Comparison of ENCODE assay signal across 22 cellular contexts in the genomic region with DNA sequence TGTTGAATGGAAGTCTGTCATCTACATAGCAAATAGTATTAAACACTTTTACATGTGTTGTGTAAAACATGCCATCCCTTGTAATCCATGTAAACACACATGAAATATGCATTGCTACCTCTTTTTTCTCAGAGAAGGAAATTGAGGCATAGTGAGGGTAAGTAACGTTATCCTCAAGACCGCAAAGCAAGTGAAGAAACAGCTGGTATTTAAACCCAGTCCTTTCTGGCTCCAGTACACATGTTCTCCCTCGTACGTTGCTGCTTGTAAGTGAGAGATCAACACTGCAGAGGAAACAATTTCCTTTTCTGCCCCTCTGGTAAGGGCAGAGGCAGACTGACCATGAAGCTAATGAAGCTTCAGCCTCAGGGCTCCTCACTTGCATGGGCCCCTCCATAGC.
"Had no signal": no experiment of that assay in that cellular context is flagged by ENCODE, and none has a peak within 500 bp of the region (broad histone marks: within the 10 kb centered on the region; RNA-seq: fewer than 3 reads in every experiment).

No MANE protein-coding gene starts in this region.

- H3K9me3 ChIP-seq: body of pancreas, prostate gland, stomach, transverse colon had no signal

- H3K27me3 ChIP-seq: body of pancreas, cardiac muscle cell, foreskin keratinocyte, hepatocyte, stomach, transverse colon had no signal

- H3K4me1 Mint-ChIP-seq: activated naive CD4-positive, alpha-beta T cell treated with anti-CD3 and anti-CD28 coated beads, Interleukin-2, amount 50 U/mL, for 24 hours had no signal

- H3K4me2 ChIP-seq: hepatocyte had no signal

- H3K27me3 Mint-ChIP-seq: activated CD4-positive, alpha-beta T cell treated with anti-CD3 and anti-CD28 coated beads, Interleukin-2, amount 10 ng/mL, durations not matched to agents 7 days and 5 days; activated CD8-positive, alpha-beta memory T cell treated with anti-CD3 and anti-CD28 coated beads, Interleukin-2, amount 10 ng/mL, durations not matched to agents 7 days and 5 days; activated CD8-positive, alpha-beta T cell treated with anti-CD3 and anti-CD28 coated beads for 36 hours; activated naive CD4-positive, alpha-beta T cell treated with anti-CD3 and anti-CD28 coated beads, Interleukin-2, amount 50 U/mL, for 24 hours; dendritic cell treated with granulocyte-macrophage colony-stimulating factor and Interleukin-4, amounts not matched to agents 40 ng/mL and 50 ng/mL, for 4 days had no signal

- ATAC-seq: activated CD4-positive, CD25-positive, alpha-beta regulatory T cell treated with anti-CD3 and anti-CD28 coated beads, Interleukin-2, amount 50 U/mL, for 24 hours; activated CD8-positive, alpha-beta memory T cell treated with anti-CD3 and anti-CD28 coated beads, Interleukin-2, amount 10 ng/mL, durations not matched to agents 7 days and 5 days; activated CD8-positive, alpha-beta T cell treated with anti-CD3 and anti-CD28 coated beads for 36 hours; body of pancreas; foreskin keratinocyte had no signal

- H3K4me3 ChIP-seq: body of pancreas, cardiac muscle cell, hepatocyte, prostate gland, skin epidermis, stomach, transverse colon had no signal

- H3K27ac ChIP-seq: body of pancreas, cardiac muscle cell, foreskin keratinocyte, hepatocyte, prostate gland, skin epidermis, stomach, transverse colon had no signal

- H3K27ac Mint-ChIP-seq: activated CD4-positive, alpha-beta T cell treated with anti-CD3 and anti-CD28 coated beads, Interleukin-2, amount 10 ng/mL, durations not matched to agents 7 days and 5 days; activated CD8-positive, alpha-beta memory T cell treated with anti-CD3 and anti-CD28 coated beads, Interleukin-2, amount 10 ng/mL, durations not matched to agents 7 days and 5 days; activated CD8-positive, alpha-beta T cell treated with anti-CD3 and anti-CD28 coated beads for 36 hours; activated naive CD4-positive, alpha-beta T cell treated with anti-CD3 and anti-CD28 coated beads, Interleukin-2, amount 50 U/mL, for 24 hours; dendritic cell treated with granulocyte-macrophage colony-stimulating factor and Interleukin-4, amounts not matched to agents 40 ng/mL and 50 ng/mL, for 4 days had no signal

- H2AFZ ChIP-seq: hepatocyte had no signal

- DNase-seq: activated CD4-positive, alpha-beta T cell treated with anti-CD3 and anti-CD28 coated beads, Interleukin-2, amount 10 ng/mL, durations not matched to agents 7 days and 5 days; activated CD8-positive, alpha-beta memory T cell treated with anti-CD3 and anti-CD28 coated beads, Interleukin-2, amount 10 ng/mL, durations not matched to agents 7 days and 5 days; activated CD8-positive, alpha-beta T cell treated with anti-CD3 and anti-CD28 coated beads for 36 hours; activated gamma-delta T cell treated with Interleukin-2 at 50 U/mL for 16 hours; anterior cingulate cortex; body of pancreas; effector CD4-positive, alpha-beta T cell; erythroblast; foreskin keratinocyte; glutamatergic neuron; occipital lobe; right cardiac atrium; stimulated activated CD4-positive, alpha-beta T cell treated with anti-CD3 and anti-CD28 coated beads, Interleukin-1b, Interleukin-23, amount 100 ng/mL, for 48 hours; stomach; transverse colon had no signal

- H3K79me2 ChIP-seq: hepatocyte had no signal

- H3K4me1 ChIP-seq: body of pancreas, foreskin keratinocyte, prostate gland had no signal

- H3K9me3 Mint-ChIP-seq: activated CD4-positive, alpha-beta T cell treated with anti-CD3 and anti-CD28 coated beads, Interleukin-2, amount 10 ng/mL, durations not matched to agents 7 days and 5 days; activated CD8-positive, alpha-beta T cell treated with anti-CD3 and anti-CD28 coated beads for 36 hours; activated naive CD4-positive, alpha-beta T cell treated with anti-CD3 and anti-CD28 coated beads, Interleukin-2, amount 50 U/mL, for 24 hours; dendritic cell treated with granulocyte-macrophage colony-stimulating factor and Interleukin-4, amounts not matched to agents 40 ng/mL and 50 ng/mL, for 4 days had no signal

- H3K4me3 Mint-ChIP-seq: activated CD4-positive, alpha-beta T cell treated with anti-CD3 and anti-CD28 coated beads, Interleukin-2, amount 10 ng/mL, durations not matched to agents 7 days and 5 days; activated CD8-positive, alpha-beta memory T cell treated with anti-CD3 and anti-CD28 coated beads, Interleukin-2, amount 10 ng/mL, durations not matched to agents 7 days and 5 days; activated CD8-positive, alpha-beta T cell treated with anti-CD3 and anti-CD28 coated beads for 36 hours; activated naive CD4-positive, alpha-beta T cell treated with anti-CD3 and anti-CD28 coated beads, Interleukin-2, amount 50 U/mL, for 24 hours; dendritic cell treated with granulocyte-macrophage colony-stimulating factor and Interleukin-4, amounts not matched to agents 40 ng/mL and 50 ng/mL, for 4 days had no signal
